22 cellular contexts compared by ENCODE assay signal in genomic region chr1:20658166-20658915, GRCh38. TPM values are rescaled to one million over a fixed set of nuclear protein-coding genes. Genes with fewer than 3 reads are reported as not detected.
DNase-seq lines count a peak whose midpoint lies in the region; ATAC-seq and TF ChIP-seq lines count a peak whose summit lies in the region.
"Had no signal": no experiment of that assay in that cellular context is flagged by ENCODE, and none has a peak within 500 bp of the region (broad histone marks: within the 10 kb centered on the region; RNA-seq: fewer than 3 reads in every experiment).

No MANE protein-coding gene starts in this region.

- no peaks in the 10 kb centered on the region for H3K9me3 ChIP-seq in right atrium auricular region
- H3K9me3 ChIP-seq in MG63, result no peaks in the 10 kb centered on the region
- H3K9me3 ChIP-seq: BE2C, HAP-1, SJSA1 had no signal

- H3K36me3 ChIP-seq in right atrium auricular region, result peaks cover 44% of the 10 kb centered on the region
- H3K36me3 ChIP-seq in MG63, result peaks cover 59% of the 10 kb centered on the region

- H3K4me3 ChIP-seq in right atrium auricular region (no peak overlapping the region), MG63 (no peak overlapping the region)
- H3K4me3 ChIP-seq: HAP-1, SJSA1, smooth muscle cell had no signal

- no peak for DNase-seq in activated CD4-positive, CD25-positive, alpha-beta regulatory T cell treated with anti-CD3 and anti-CD28 coated beads, Interleukin-2, amount 50 U/mL, for 72 hours
- no peak for DNase-seq in right atrium auricular region (ENCODE audit: low spot score)
- DNase-seq in cardiac septum (ENCODE audit: low spot score), result no peak
- no peak for DNase-seq in caudate nucleus (lab: John Stamatoyannopoulos, UW)
- no peak for DNase-seq in stimulated activated effector memory CD8-positive, alpha-beta T cell treated with anti-CD3 and anti-CD28 coated beads, Interleukin-12 subunit alpha, Interleukin-12 subunit beta, amount 100 ng/mL, for 72 hours (ENCODE audit: low spot score in 2 of 2)
- no peak for DNase-seq in MG63
- DNase-seq in NCI-H128 (lab: John Stamatoyannopoulos, UW; ENCODE audit: unreplicated experiment), result no peak
- DNase-seq: activated effector memory CD4-positive, alpha-beta T cell treated with anti-CD3 and anti-CD28 coated beads, Interleukin-2, amount 50 U/mL, for 16 hours; BE2C; effector CD8-positive, alpha-beta T cell; KBM-7; NCI-H187 treated with DMSO at 0.1 percent for 48 hours; NCI-H226; stimulated activated CD4-positive, alpha-beta T cell treated with anti-CD3 and anti-CD28 coated beads, Interleukin-4, amount 100 ng/mL, for 1 hour had no signal

- H3K27ac Mint-ChIP-seq in stimulated activated effector memory CD8-positive, alpha-beta T cell treated with anti-CD3 and anti-CD28 coated beads, Interleukin-12 subunit alpha, Interleukin-12 subunit beta, amount 100 ng/mL, for 72 hours, result peak overlapping the region; percentile 99
- H3K27ac Mint-ChIP-seq: progenitor cell of endocrine pancreas had no signal

- no peaks in the 10 kb centered on the region for H3K27me3 ChIP-seq in right atrium auricular region
- H3K27me3 ChIP-seq in MG63, result no peaks in the 10 kb centered on the region
- H3K27me3 ChIP-seq: BE2C, SJSA1 had no signal

- intact Hi-C loops in cardiac septum (cut with DNase I), result no loop called here

- no peaks in the 10 kb centered on the region for H3K9me3 Mint-ChIP-seq in stimulated activated effector memory CD8-positive, alpha-beta T cell treated with anti-CD3 and anti-CD28 coated beads, Interleukin-12 subunit alpha, Interleukin-12 subunit beta, amount 100 ng/mL, for 72 hours

- H3K27ac ChIP-seq in right atrium auricular region, result peak overlapping the region; percentile 52 to 66
- H3K27ac ChIP-seq in caudate nucleus (ENCODE audit: low read depth, low read length), result peak overlapping the region; percentile 36
- H3K27ac ChIP-seq: 22Rv1, SJSA1, VCaP had no signal

- peak overlapping the region; percentile 97 for H3K4me3 Mint-ChIP-seq in stimulated activated effector memory CD8-positive, alpha-beta T cell treated with anti-CD3 and anti-CD28 coated beads, Interleukin-12 subunit alpha, Interleukin-12 subunit beta, amount 100 ng/mL, for 72 hours

- peaks cover 49% of the 10 kb centered on the region for H3K4me1 Mint-ChIP-seq in stimulated activated effector memory CD8-positive, alpha-beta T cell treated with anti-CD3 and anti-CD28 coated beads, Interleukin-12 subunit alpha, Interleukin-12 subunit beta, amount 100 ng/mL, for 72 hours

- TF ChIP-seq CTCF in right atrium auricular region (IDR thresholded peaks at IDR 0.05), result no peak

- H3K36me3 Mint-ChIP-seq in stimulated activated effector memory CD8-positive, alpha-beta T cell treated with anti-CD3 and anti-CD28 coated beads, Interleukin-12 subunit alpha, Interleukin-12 subunit beta, amount 100 ng/mL, for 72 hours, result peaks cover 83% of the 10 kb centered on the region

- peak; percentile 4 for ATAC-seq in activated CD4-positive, CD25-positive, alpha-beta regulatory T cell treated with anti-CD3 and anti-CD28 coated beads, Interleukin-2, amount 50 U/mL, for 24 hours
- no peak for ATAC-seq in stimulated activated effector memory CD8-positive, alpha-beta T cell treated with anti-CD3 and anti-CD28 coated beads, Interleukin-12 subunit alpha, Interleukin-12 subunit beta, amount 100 ng/mL, for 72 hours

- peaks cover 0 to 35% of the 10 kb centered on the region in 2 donors for H3K4me1 ChIP-seq in right atrium auricular region
- H3K4me1 ChIP-seq: BE2C, HAP-1 had no signal

RNA-seq across cellular contexts. Expression of gene DDOST, which starts 2.8 kb away (rescaled TPM):
- total RNA-seq in right atrium auricular region (100 to 1,000 TPM; 147 to 152 TPM), cardiac septum (108 TPM)
- 307 and 434 TPM in 2 replicates for total RNA-seq in MG63 (2014; rRNA removed; shearing (Covaris generic); ENCODE audit: low replicate concordance)

RNA-seq across cellular contexts. Expression of gene PINK1, which starts 25.1 kb away (rescaled TPM):
- 100 to 1,000 TPM; 173 to 174 TPM for total RNA-seq in right atrium auricular region
- total RNA-seq in cardiac septum, result 224 TPM
- 73.3 and 84.0 TPM in 2 replicates for total RNA-seq in MG63 (2014; rRNA removed; shearing (Covaris generic); ENCODE audit: low replicate concordance)

RNA-seq across cellular contexts. Expression of gene KIF17, which starts 59.5 kb away (rescaled TPM):
- total RNA-seq in right atrium auricular region, result 1 to 10 TPM; 2.6 to 6.0 TPM
- total RNA-seq in cardiac septum, result 1.5 TPM
- total RNA-seq in MG63 (2014; rRNA removed; shearing (Covaris generic); ENCODE audit: low replicate concordance), result 0.03 TPM in 1 of 2 replicates, not detected in the other
- total RNA-seq: T-helper 1 cell treated with Interleukin-12 subunit alpha and Interleukin-12 subunit beta and Interleukin-4 antibody, amounts not matched to agents 30 ng/mL and 1 ng/mL, for 36 hours had no signal
